ENCODE assay signal across 22 cellular contexts in the genomic region with DNA sequence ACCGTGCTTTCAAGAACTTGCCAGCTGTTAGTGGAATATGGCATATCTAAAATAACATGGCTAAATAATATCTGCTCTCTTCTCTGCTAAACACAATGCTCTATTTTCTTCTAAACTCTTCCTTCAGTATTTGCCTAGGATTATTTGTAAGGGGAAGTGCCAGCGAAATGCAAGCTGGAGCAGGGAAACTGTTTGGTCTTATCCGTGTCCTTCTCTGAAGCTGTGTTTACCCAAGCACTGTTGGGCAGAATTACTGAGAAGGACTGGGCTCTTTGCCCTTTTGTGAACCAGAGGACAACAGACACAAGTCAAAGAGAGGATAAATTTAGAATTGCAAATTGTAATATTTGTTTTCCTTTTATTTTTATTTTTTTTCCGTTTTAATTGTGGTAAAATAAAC. TPM values are rescaled to one million over a fixed set of nuclear protein-coding genes. Genes with fewer than 3 reads are reported as not detected.
DNase-seq lines count a peak whose midpoint lies in the region; ATAC-seq and TF ChIP-seq lines count a peak whose summit lies in the region.
"Had no signal": no experiment of that assay in that cellular context is flagged by ENCODE, and none has a peak within 500 bp of the region (broad histone marks: within the 10 kb centered on the region; RNA-seq: fewer than 3 reads in every experiment).

No MANE protein-coding gene starts in this region.

- no peaks in the 10 kb centered on the region for H3K9me3 ChIP-seq in liver (ENCODE audit: control insufficient read depth in 4 of 4, low read length in 3 of 4)
- H3K9me3 ChIP-seq: ascending aorta, lower lobe of right lung, ovary, spleen, thyroid gland had no signal

- no peak overlapping the region for H3K27ac Mint-ChIP-seq in activated CD4-positive, alpha-beta T cell treated with anti-CD3 and anti-CD28 coated beads, Interleukin-2, amount 10 ng/mL, durations not matched to agents 24 days and 14 days
- no peak overlapping the region for H3K27ac Mint-ChIP-seq in activated CD4-positive, alpha-beta T cell treated with anti-CD3 and anti-CD28 coated beads for 36 hours
- H3K27ac Mint-ChIP-seq: activated naive CD4-positive, alpha-beta T cell treated with anti-CD3 and anti-CD28 coated beads for 36 hours; CD4-positive, alpha-beta T cell had no signal

- H3K4me1 ChIP-seq in liver (ENCODE audit: control insufficient read depth in 4 of 4, insufficient read depth in 4 of 4, low read length in 3 of 4) = peaks cover 0 to 9% (median 5%) of the 10 kb centered on the region in 4 donors
- H3K4me1 ChIP-seq: foreskin keratinocyte, lower lobe of right lung, spleen, thyroid gland had no signal

- no peaks in the 10 kb centered on the region for H3K27me3 Mint-ChIP-seq in activated CD4-positive, alpha-beta T cell treated with anti-CD3 and anti-CD28 coated beads, Interleukin-2, amount 10 ng/mL, durations not matched to agents 24 days and 14 days
- peaks cover 4% of the 10 kb centered on the region for H3K27me3 Mint-ChIP-seq in activated CD4-positive, alpha-beta T cell treated with anti-CD3 and anti-CD28 coated beads for 36 hours
- H3K27me3 Mint-ChIP-seq: CD4-positive, alpha-beta T cell had no signal

- peak; percentile 18 for DNase-seq in activated CD4-positive, alpha-beta T cell treated with anti-CD3 and anti-CD28 coated beads, Interleukin-2, amount 10 ng/mL, durations not matched to agents 24 days and 14 days
- no peak for DNase-seq in activated CD4-positive, alpha-beta T cell treated with anti-CD3 and anti-CD28 coated beads for 36 hours
- DNase-seq: ACHN; activated CD4-positive, alpha-beta T cell treated with anti-CD3 and anti-CD28 coated beads, Interleukin-2, amount 50 U/mL, for 1 hour; activated naive CD4-positive, alpha-beta T cell treated with anti-CD3 and anti-CD28 coated beads for 36 hours; CD4-positive, alpha-beta T cell; DND-41; foreskin keratinocyte; lower lobe of right lung; NCI-H2171; ovary; spleen; thyroid gland had no signal

- H3K9me3 Mint-ChIP-seq in activated CD4-positive, alpha-beta T cell treated with anti-CD3 and anti-CD28 coated beads, Interleukin-2, amount 10 ng/mL, durations not matched to agents 24 days and 14 days = no peaks in the 10 kb centered on the region
- no peaks in the 10 kb centered on the region for H3K9me3 Mint-ChIP-seq in activated CD4-positive, alpha-beta T cell treated with anti-CD3 and anti-CD28 coated beads for 36 hours (ENCODE audit: low read depth)
- H3K9me3 Mint-ChIP-seq: activated naive CD4-positive, alpha-beta T cell treated with anti-CD3 and anti-CD28 coated beads for 36 hours; CD4-positive, alpha-beta T cell had no signal

- CTCF ChIA-PET in activated CD4-positive, alpha-beta T cell treated with anti-CD3 and anti-CD28 coated beads for 36 hours (lab: Charles Lee) = interaction anchor here (0.6 kb wide), 1 partner anchor 361 kb away, joined by 4 read pairs; no protein-coding TSS in a partner anchor

- WGBS in liver = 22% methylated on average over 4 of the region's 4 CpGs

- no peak overlapping the region for H3K4me3 Mint-ChIP-seq in activated CD4-positive, alpha-beta T cell treated with anti-CD3 and anti-CD28 coated beads, Interleukin-2, amount 10 ng/mL, durations not matched to agents 24 days and 14 days
- H3K4me3 Mint-ChIP-seq in activated CD4-positive, alpha-beta T cell treated with anti-CD3 and anti-CD28 coated beads for 36 hours = no peak overlapping the region
- H3K4me3 Mint-ChIP-seq: activated naive CD4-positive, alpha-beta T cell treated with anti-CD3 and anti-CD28 coated beads for 36 hours; CD4-positive, alpha-beta T cell had no signal

- POLR2A ChIA-PET in activated CD4-positive, alpha-beta T cell treated with anti-CD3 and anti-CD28 coated beads for 36 hours (lab: Charles Lee) = no interaction called here

- no peaks in the 10 kb centered on the region for H3K27me3 ChIP-seq in liver (ENCODE audit: control insufficient read depth in 4 of 4, insufficient read depth in 4 of 4, low read length in 3 of 4)
- H3K27me3 ChIP-seq: ascending aorta, ovary, spleen, thyroid gland had no signal

- peak in 1 of 2 donors; percentile 20 for TF ChIP-seq RAD21 in liver (IDR thresholded peaks at IDR 0.05)

- H3K27ac ChIP-seq in VCaP = peak overlapping the region; percentile 74
- no peak overlapping the region for H3K27ac ChIP-seq in liver (ENCODE audit: low read depth in 1 of 2, low read length in 2 of 2)
- H3K27ac ChIP-seq in temporal lobe (ENCODE audit: low read depth, low read length) = peak overlapping the region; percentile 18
- H3K27ac ChIP-seq: foreskin keratinocyte, lower lobe of right lung, ovary, spleen, thyroid gland had no signal

- peak overlapping the region in 1 of 2 donors; percentile 14 for H3K9ac ChIP-seq in liver (ENCODE audit: low read depth in 1 of 2, low read length in 2 of 2)

- TF ChIP-seq CTCF in VCaP (conservative IDR thresholded peaks at IDR 0.05) (no peak), liver (IDR thresholded peaks at IDR 0.05; ENCODE audit: low read depth, low read length, missing input control) (no peak)

- no peaks in the 10 kb centered on the region for H3K4me1 Mint-ChIP-seq in activated CD4-positive, alpha-beta T cell treated with anti-CD3 and anti-CD28 coated beads, Interleukin-2, amount 10 ng/mL, durations not matched to agents 24 days and 14 days
- H3K4me1 Mint-ChIP-seq in activated CD4-positive, alpha-beta T cell treated with anti-CD3 and anti-CD28 coated beads for 36 hours = no peaks in the 10 kb centered on the region

- ATAC-seq in activated CD4-positive, alpha-beta T cell treated with anti-CD3 and anti-CD28 coated beads for 36 hours = no peak
- ATAC-seq in GM18909 (IDR thresholded peaks at IDR 0.05; ENCODE audit: poor library complexity, unreplicated experiment) (no peak), GM21723 (IDR thresholded peaks at IDR 0.05; ENCODE audit: unreplicated experiment) (no peak), HG03521 (IDR thresholded peaks at IDR 0.05; ENCODE audit: unreplicated experiment) (no peak)
- ATAC-seq: foreskin keratinocyte, lower lobe of right lung had no signal

- no peaks in the 10 kb centered on the region for H3K36me3 ChIP-seq in liver (ENCODE audit: control insufficient read depth in 4 of 4, insufficient read depth in 3 of 4, low read depth in 1 of 4, low read length in 3 of 4)
- H3K36me3 ChIP-seq: ascending aorta, lower lobe of right lung, ovary, spleen, thyroid gland had no signal

- H3K36me3 Mint-ChIP-seq in activated CD4-positive, alpha-beta T cell treated with anti-CD3 and anti-CD28 coated beads, Interleukin-2, amount 10 ng/mL, durations not matched to agents 24 days and 14 days (ENCODE audit: low read depth) = no peaks in the 10 kb centered on the region
- H3K36me3 Mint-ChIP-seq in activated CD4-positive, alpha-beta T cell treated with anti-CD3 and anti-CD28 coated beads for 36 hours (ENCODE audit: low read depth) = no peaks in the 10 kb centered on the region

- intact Hi-C loops in activated CD4-positive, alpha-beta T cell treated with anti-CD3 and anti-CD28 coated beads, Interleukin-2, amount 10 ng/mL, durations not matched to agents 24 days and 14 days (cut with micrococcal nuclease) = no loop called here
- intact Hi-C loops in activated CD4-positive, alpha-beta T cell treated with anti-CD3 and anti-CD28 coated beads for 36 hours (cut with DNase I, micrococcal nuclease) = no loop called here

- H3K4me3 ChIP-seq in liver (ENCODE audit: low read depth in 1 of 3, low read length in 3 of 3) = peak overlapping the region in 1 of 3 donors; percentile 27
- H3K4me3 ChIP-seq: lower lobe of right lung, ovary, spleen, thyroid gland had no signal

TF ChIP-seq in liver, 16 proteins besides CTCF, POLR2A, EP300 and RAD21 (continues in another document):
- peak; percentile 42 to 52 for TF ChIP-seq RXRA (IDR thresholded peaks at IDR 0.05)
- TF ChIP-seq, protein P1, sequence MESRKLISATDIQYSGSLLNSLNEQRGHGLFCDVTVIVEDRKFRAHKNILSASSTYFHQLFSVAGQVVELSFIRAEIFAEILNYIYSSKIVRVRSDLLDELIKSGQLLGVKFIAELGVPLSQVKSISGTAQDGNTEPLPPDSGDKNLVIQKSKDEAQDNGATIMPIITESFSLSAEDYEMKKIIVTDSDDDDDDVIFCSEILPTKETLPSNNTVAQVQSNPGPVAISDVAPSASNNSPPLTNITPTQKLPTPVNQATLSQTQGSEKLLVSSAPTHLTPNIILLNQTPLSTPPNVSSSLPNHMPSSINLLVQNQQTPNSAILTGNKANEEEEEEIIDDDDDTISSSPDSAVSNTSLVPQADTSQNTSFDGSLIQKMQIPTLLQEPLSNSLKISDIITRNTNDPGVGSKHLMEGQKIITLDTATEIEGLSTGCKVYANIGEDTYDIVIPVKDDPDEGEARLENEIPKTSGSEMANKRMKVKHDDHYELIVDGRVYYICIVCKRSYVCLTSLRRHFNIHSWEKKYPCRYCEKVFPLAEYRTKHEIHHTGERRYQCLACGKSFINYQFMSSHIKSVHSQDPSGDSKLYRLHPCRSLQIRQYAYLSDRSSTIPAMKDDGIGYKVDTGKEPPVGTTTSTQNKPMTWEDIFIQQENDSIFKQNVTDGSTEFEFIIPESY (IDR thresholded peaks at IDR 0.05) = no peak
- no peak for TF ChIP-seq ATF3 (IDR thresholded peaks at IDR 0.05)
- TF ChIP-seq TAF1 (conservative IDR thresholded peaks at IDR 0.05) = no peak
- TF ChIP-seq JUND (IDR thresholded peaks at IDR 0.05) = no peak
- no peak for TF ChIP-seq SP1 (IDR thresholded peaks at IDR 0.05)

RNA-seq across cellular contexts. Expression of gene CPO, which starts 23.6 kb away (rescaled TPM):
- not detected in 2 replicates for total RNA-seq in activated CD4-positive, alpha-beta T cell treated with anti-CD3 and anti-CD28 coated beads, Interleukin-2, amount 10 ng/mL, durations not matched to agents 24 days and 14 days
- total RNA-seq in activated CD4-positive, alpha-beta T cell treated with anti-CD3 and anti-CD28 coated beads for 36 hours = not detected
- total RNA-seq in liver = under 1 TPM in 1 of 2 donors, not detected in 1; 0.25 TPM
- polyA plus RNA-seq in liver = under 1 TPM; 0.07 to 0.31 TPM
- not detected for total RNA-seq in temporal lobe
- total RNA-seq: activated naive CD4-positive, alpha-beta T cell treated with anti-CD3 and anti-CD28 coated beads for 36 hours; ascending aorta; CD4-positive, alpha-beta T cell; foreskin keratinocyte; LHCN-M2; lower lobe of right lung; myocyte had no signal
- polyA plus RNA-seq: foreskin keratinocyte had no signal

Comparison
In these comparisons a context has a peak if more than half of its experiments do, and no peak if none do; other contexts are left out.
1. H3K27ac ChIP-seq: peak in VCaP (single experiment) and temporal lobe (single experiment); none in liver (0 of 2).